Comparison of ENCODE assay signal across 19 cellular contexts in genomic region chr10:13920031-13920430, GRCh38.
"Had no signal": no experiment of that assay in that cellular context is flagged by ENCODE, and none has a peak within 500 bp of the region (broad histone marks: within the 10 kb centered on the region; RNA-seq: fewer than 3 reads in every experiment).

No MANE protein-coding gene starts in this region.

- H3K27ac Mint-ChIP-seq: activated naive CD8-positive, alpha-beta T cell treated with anti-CD3 and anti-CD28 coated beads, Interleukin-2, amount 10 ng/mL, durations not matched to agents 7 days and 5 days; dendritic cell treated with granulocyte-macrophage colony-stimulating factor and Interleukin-4, amounts not matched to agents 40 ng/mL and 50 ng/mL, for 4 days; mesothelial cell of epicardium; nephron had no signal

- H3K4me3 Mint-ChIP-seq: activated naive CD8-positive, alpha-beta T cell treated with anti-CD3 and anti-CD28 coated beads, Interleukin-2, amount 10 ng/mL, durations not matched to agents 7 days and 5 days; dendritic cell treated with granulocyte-macrophage colony-stimulating factor and Interleukin-4, amounts not matched to agents 40 ng/mL and 50 ng/mL, for 4 days; mesothelial cell of epicardium; nephron had no signal

- DNase-seq: activated CD4-positive, alpha-beta T cell treated with anti-CD3 and anti-CD28 coated beads, Interleukin-2, amount 50 U/mL, for 4 hours; activated naive CD8-positive, alpha-beta T cell treated with anti-CD3 and anti-CD28 coated beads, Interleukin-2, amount 10 ng/mL, durations not matched to agents 7 days and 5 days; activated T-cell treated with anti-CD3 and anti-CD28 coated beads for 4 hours; effector CD8-positive, alpha-beta T cell; foreskin melanocyte; glutamatergic neuron; hippocampal formation; islet precursor cell; lower lobe of right lung; nucleus accumbens; retina; stimulated activated naive CD4-positive, alpha-beta T cell; T-helper 2 cell; upper lobe of right lung; WERI-Rb-1 had no signal

- H3K27ac ChIP-seq: lower lobe of right lung, upper lobe of right lung, WERI-Rb-1 had no signal

- H3K4me3 ChIP-seq: lower lobe of right lung, upper lobe of right lung had no signal

- H3K9me3 Mint-ChIP-seq: activated naive CD8-positive, alpha-beta T cell treated with anti-CD3 and anti-CD28 coated beads, Interleukin-2, amount 10 ng/mL, durations not matched to agents 7 days and 5 days; dendritic cell treated with granulocyte-macrophage colony-stimulating factor and Interleukin-4, amounts not matched to agents 40 ng/mL and 50 ng/mL, for 4 days; mesothelial cell of epicardium; nephron had no signal

- H3K9me3 ChIP-seq: lower lobe of right lung, upper lobe of right lung had no signal

- H3K4me1 Mint-ChIP-seq: activated naive CD8-positive, alpha-beta T cell treated with anti-CD3 and anti-CD28 coated beads, Interleukin-2, amount 10 ng/mL, durations not matched to agents 7 days and 5 days; mesothelial cell of epicardium had no signal

- ATAC-seq: esophagus mucosa, lower lobe of right lung, upper lobe of right lung had no signal

- H3K36me3 ChIP-seq: lower lobe of right lung, upper lobe of right lung, WERI-Rb-1 had no signal

- H3K27me3 ChIP-seq: upper lobe of right lung had no signal

- H3K36me3 Mint-ChIP-seq: activated naive CD8-positive, alpha-beta T cell treated with anti-CD3 and anti-CD28 coated beads, Interleukin-2, amount 10 ng/mL, durations not matched to agents 7 days and 5 days; mesothelial cell of epicardium had no signal
